Comparison of ENCODE assay signal across 8 cellular contexts in the genomic region with DNA sequence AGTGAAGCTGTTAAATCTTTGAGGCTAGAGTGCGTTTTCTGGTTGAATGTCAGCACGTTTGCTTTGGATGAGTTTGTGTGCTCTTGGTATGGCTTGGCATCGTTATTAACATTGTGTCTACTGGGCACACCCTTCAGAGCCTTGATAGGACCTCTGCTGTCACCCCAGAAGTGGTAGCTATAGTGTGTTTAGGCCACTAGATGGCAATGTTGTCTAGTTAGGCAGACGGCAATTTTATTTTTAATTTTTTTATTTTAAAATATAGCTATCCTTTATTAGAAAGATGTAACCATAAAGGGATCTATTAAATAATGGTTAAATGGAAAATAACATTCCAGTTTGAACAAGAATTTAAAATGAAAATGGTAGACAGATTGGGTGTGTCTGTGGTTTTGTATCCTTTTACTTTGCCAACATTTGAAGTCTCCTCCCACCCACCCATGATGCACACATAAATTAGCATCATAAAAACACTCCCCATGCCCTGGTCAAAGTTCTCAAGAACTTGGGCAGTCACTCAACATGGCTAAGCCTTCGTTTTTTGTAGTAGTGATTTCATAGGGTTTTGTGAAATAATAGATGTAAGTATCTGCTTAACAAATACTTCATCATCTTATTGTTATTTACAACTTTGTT.
DNase-seq lines count a peak whose midpoint lies in the region; ATAC-seq and TF ChIP-seq lines count a peak whose summit lies in the region.

No MANE protein-coding gene starts in this region.

- peak; percentile 84 for ATAC-seq in GM21526 (IDR thresholded peaks at IDR 0.05; ENCODE audit: low FRiP score, unreplicated experiment)
- ATAC-seq in left lung = peak; percentile 78

- TF ChIP-seq CTCF in ascending aorta (IDR thresholded peaks at IDR 0.05) (peak; percentile 43 to 82 (median 75)), left lung (IDR thresholded peaks at IDR 0.05) (peak; percentile 55 to 62)

- H3K9me3 Mint-ChIP-seq in activated CD4-positive, alpha-beta memory T cell treated with anti-CD3 and anti-CD28 coated beads, Interleukin-2, amount 10 ng/mL, durations not matched to agents 7 days and 5 days = no peaks in the 10 kb centered on the region

- H3K9me3 ChIP-seq in ascending aorta (no peaks in the 10 kb centered on the region), left lung (no peaks in the 10 kb centered on the region)

- POLR2A ChIA-PET in activated CD4-positive, alpha-beta memory T cell treated with anti-CD3 and anti-CD28 coated beads, Interleukin-2, amount 10 ng/mL, durations not matched to agents 7 days and 5 days (lab: Charles Lee) = no interaction called here

- no peaks in the 10 kb centered on the region for H3K4me1 Mint-ChIP-seq in activated CD4-positive, alpha-beta memory T cell treated with anti-CD3 and anti-CD28 coated beads, Interleukin-2, amount 10 ng/mL, durations not matched to agents 7 days and 5 days

- intact Hi-C loops in ascending aorta (cut with DNase I) = loop anchor here (1.0 kb wide), 1 partner anchor 194 kb away; no protein-coding TSS in a partner anchor
- intact Hi-C loops in left lung (cut with DNase I) = no loop called here

- no peaks in the 10 kb centered on the region for H3K4me1 ChIP-seq in ascending aorta
- no peaks in the 10 kb centered on the region for H3K4me1 ChIP-seq in left lung

- DNase-seq in SIG-M5 treated with dmso at 0.1 percent for 504 hours (lab: John Stamatoyannopoulos, UW; ENCODE audit: unreplicated experiment) (peak; percentile 47), SIG-M5 (lab: John Stamatoyannopoulos, UW) (no peak), HuH-7 (ENCODE audit: low spot score) (peak; percentile 14), ascending aorta (ENCODE audit: low spot score in 2 of 2) (no peak), left lung (no peak), hypothalamus (lab: John Stamatoyannopoulos, UW) (no peak)
- DNase-seq in activated CD4-positive, alpha-beta memory T cell treated with anti-CD3 and anti-CD28 coated beads, Interleukin-2, amount 10 ng/mL, durations not matched to agents 7 days and 5 days = no peak

- H3K27ac ChIP-seq in ascending aorta = no peak overlapping the region
- no peak overlapping the region for H3K27ac ChIP-seq in left lung

- no peak overlapping the region for H3K27ac Mint-ChIP-seq in activated CD4-positive, alpha-beta memory T cell treated with anti-CD3 and anti-CD28 coated beads, Interleukin-2, amount 10 ng/mL, durations not matched to agents 7 days and 5 days

- no peak overlapping the region for H3K4me3 Mint-ChIP-seq in activated CD4-positive, alpha-beta memory T cell treated with anti-CD3 and anti-CD28 coated beads, Interleukin-2, amount 10 ng/mL, durations not matched to agents 7 days and 5 days

- H3K36me3 ChIP-seq in ascending aorta (no peaks in the 10 kb centered on the region), left lung (no peaks in the 10 kb centered on the region)

- no peaks in the 10 kb centered on the region for H3K36me3 Mint-ChIP-seq in activated CD4-positive, alpha-beta memory T cell treated with anti-CD3 and anti-CD28 coated beads, Interleukin-2, amount 10 ng/mL, durations not matched to agents 7 days and 5 days (ENCODE audit: low read depth)

- CTCF ChIA-PET in activated CD4-positive, alpha-beta memory T cell treated with anti-CD3 and anti-CD28 coated beads, Interleukin-2, amount 10 ng/mL, durations not matched to agents 7 days and 5 days (lab: Charles Lee) = interaction anchor here (0.6 to 2.8 kb wide), 10 partner anchors 13 to 526 kb away, joined by 3 to 32 read pairs (median 4); no protein-coding TSS in a partner anchor

- H3K27me3 ChIP-seq in ascending aorta (no peaks in the 10 kb centered on the region), left lung (no peaks in the 10 kb centered on the region)

- no peaks in the 10 kb centered on the region for H3K27me3 Mint-ChIP-seq in activated CD4-positive, alpha-beta memory T cell treated with anti-CD3 and anti-CD28 coated beads, Interleukin-2, amount 10 ng/mL, durations not matched to agents 7 days and 5 days

- H3K4me3 ChIP-seq in ascending aorta (no peak overlapping the region), left lung (no peak overlapping the region)

Comparison
In these comparisons a context has a peak if more than half of its experiments do, and no peak if none do; other contexts are left out.
1. DNase-seq: peak in SIG-M5 treated with dmso at 0.1 percent for 504 hours (single experiment) and HuH-7 (single experiment); none in SIG-M5 (single experiment), ascending aorta (0 of 2), left lung (0 of 2), hypothalamus (0 of 51) and activated CD4-positive, alpha-beta memory T cell treated with anti-CD3 and anti-CD28 coated beads, Interleukin-2, amount 10 ng/mL, durations not matched to agents 7 days and 5 days (single experiment).